18 cellular contexts compared by ENCODE assay signal in genomic region chr12:101238806-101239329, GRCh38. TPM values are rescaled to one million over a fixed set of nuclear protein-coding genes. Genes with fewer than 3 reads are reported as not detected.
DNase-seq lines count a peak whose midpoint lies in the region; ATAC-seq and TF ChIP-seq lines count a peak whose summit lies in the region.
"Had no signal": no experiment of that assay in that cellular context is flagged by ENCODE, and none has a peak within 500 bp of the region (broad histone marks: within the 10 kb centered on the region; RNA-seq: fewer than 3 reads in every experiment).

No MANE protein-coding gene starts in this region.

- no peaks in the 10 kb centered on the region for H3K36me3 Mint-ChIP-seq in WTC11
- no peaks in the 10 kb centered on the region for H3K36me3 Mint-ChIP-seq in stimulated activated effector memory CD8-positive, alpha-beta T cell treated with anti-CD3 and anti-CD28 coated beads, Interleukin-12 subunit alpha, Interleukin-12 subunit beta, amount 100 ng/mL, for 72 hours
- H3K36me3 Mint-ChIP-seq: CD14-positive monocyte had no signal

- CTCF ChIA-PET in WTC11 (lab: Charles Lee), result no interaction called here

- no peaks in the 10 kb centered on the region for H3K4me1 Mint-ChIP-seq in WTC11
- no peaks in the 10 kb centered on the region for H3K4me1 Mint-ChIP-seq in stimulated activated effector memory CD8-positive, alpha-beta T cell treated with anti-CD3 and anti-CD28 coated beads, Interleukin-12 subunit alpha, Interleukin-12 subunit beta, amount 100 ng/mL, for 72 hours
- H3K4me1 Mint-ChIP-seq: CD14-positive monocyte had no signal

- peaks cover 6% of the 10 kb centered on the region for H3K9me3 Mint-ChIP-seq in WTC11
- no peaks in the 10 kb centered on the region for H3K9me3 Mint-ChIP-seq in stimulated activated effector memory CD8-positive, alpha-beta T cell treated with anti-CD3 and anti-CD28 coated beads, Interleukin-12 subunit alpha, Interleukin-12 subunit beta, amount 100 ng/mL, for 72 hours
- H3K9me3 Mint-ChIP-seq: HFFc6 had no signal

- peak; percentile 43 for DNase-seq in DMS 273 treated with DMSO at 0.1 percent for 48 hours (lab: John Stamatoyannopoulos, UW)
- peak; percentile 86 for DNase-seq in NCI-H2171 (lab: John Stamatoyannopoulos, UW)
- DNase-seq in WTC11 (ENCODE audit: low spot score), result no peak
- no peak for DNase-seq in stimulated activated effector memory CD8-positive, alpha-beta T cell treated with anti-CD3 and anti-CD28 coated beads, Interleukin-12 subunit alpha, Interleukin-12 subunit beta, amount 100 ng/mL, for 72 hours (ENCODE audit: low spot score in 2 of 2)
- DNase-seq in hypothalamus (lab: John Stamatoyannopoulos, UW), result no peak
- DNase-seq in HuH-7.5 (ENCODE audit: low spot score), result no peak
- DNase-seq: DMS79, H7, HFFc6, NCI-H1105 treated with DMSO at 0.1 percent for 48 hours, NCI-H187, NCI-H510A treated with DMSO at 0.1 percent for 48 hours, OCI-M1, SJCRH30, T-helper 1 cell had no signal

- no peaks in the 10 kb centered on the region for H3K27me3 Mint-ChIP-seq in WTC11 (ENCODE audit: low read depth)

- ATAC-seq in WTC11 (peak; percentile 36), HG02981 (IDR thresholded peaks at IDR 0.05; ENCODE audit: unreplicated experiment) (no peak)
- peak; percentile 45 for ATAC-seq in stimulated activated effector memory CD8-positive, alpha-beta T cell treated with anti-CD3 and anti-CD28 coated beads, Interleukin-12 subunit alpha, Interleukin-12 subunit beta, amount 100 ng/mL, for 72 hours

- H3K4me3 Mint-ChIP-seq in WTC11, result no peak overlapping the region
- no peak overlapping the region for H3K4me3 Mint-ChIP-seq in stimulated activated effector memory CD8-positive, alpha-beta T cell treated with anti-CD3 and anti-CD28 coated beads, Interleukin-12 subunit alpha, Interleukin-12 subunit beta, amount 100 ng/mL, for 72 hours
- H3K4me3 Mint-ChIP-seq: CD14-positive monocyte, HFFc6 had no signal

- no peak overlapping the region for H3K27ac Mint-ChIP-seq in WTC11
- no peak overlapping the region for H3K27ac Mint-ChIP-seq in stimulated activated effector memory CD8-positive, alpha-beta T cell treated with anti-CD3 and anti-CD28 coated beads, Interleukin-12 subunit alpha, Interleukin-12 subunit beta, amount 100 ng/mL, for 72 hours
- H3K27ac Mint-ChIP-seq: CD14-positive monocyte, HFFc6 had no signal

- TF ChIP-seq CTCF in WTC11 (IDR thresholded peaks at IDR 0.05), result no peak

- POLR2A ChIA-PET in WTC11 (lab: Charles Lee), result no interaction called here

TF ChIP-seq in WTC11, 78 proteins besides CTCF, POLR2A, EP300 and RAD21:
- TF ChIP-seq FOXJ3 (CRISPR knock-in tag; IDR thresholded peaks at IDR 0.05; ENCODE audit: borderline replicate concordance), result no peak
- TF ChIP-seq ATF2 (CRISPR knock-in tag; IDR thresholded peaks at IDR 0.05; ENCODE audit: borderline replicate concordance, low read depth), result no peak
- TF ChIP-seq NR1H2 (CRISPR knock-in tag; IDR thresholded peaks at IDR 0.05), result no peak
- TF ChIP-seq CDX4 (CRISPR knock-in tag; IDR thresholded peaks at IDR 0.05; ENCODE audit: borderline replicate concordance), result no peak
- no peak for TF ChIP-seq NR2C2 (CRISPR knock-in tag; IDR thresholded peaks at IDR 0.05)
- no peak for TF ChIP-seq KAT7 (CRISPR knock-in tag; IDR thresholded peaks at IDR 0.05; ENCODE audit: borderline replicate concordance)
- TF ChIP-seq HMGA2 (CRISPR knock-in tag; IDR thresholded peaks at IDR 0.05), result no peak
- TF ChIP-seq ERG (CRISPR knock-in tag; IDR thresholded peaks at IDR 0.05), result no peak
- TF ChIP-seq USF1 (CRISPR knock-in tag; IDR thresholded peaks at IDR 0.05), result no peak
- TF ChIP-seq ZBTB43 (CRISPR knock-in tag; IDR thresholded peaks at IDR 0.05), result no peak
- TF ChIP-seq IRF2 (CRISPR knock-in tag; IDR thresholded peaks at IDR 0.05; ENCODE audit: borderline replicate concordance, low read depth), result no peak
- no peak for TF ChIP-seq GABPB1 (CRISPR knock-in tag; IDR thresholded peaks at IDR 0.05)
- no peak for TF ChIP-seq OVOL2 (CRISPR knock-in tag; IDR thresholded peaks at IDR 0.05; ENCODE audit: borderline replicate concordance)

RNA-seq across cellular contexts. Expression of gene SLC5A8, which starts 28.8 kb away (rescaled TPM):
- 0.05 to 0.07 TPM in 2 of 3 replicates, not detected in the other for total RNA-seq in WTC11 (2021)
- total RNA-seq: H7, HFFc6, HT-29, SJCRH30 had no signal

RNA-seq across cellular contexts. Expression of gene UTP20, which starts 41.0 kb away (rescaled TPM):
- total RNA-seq in WTC11 (2021), result 23.1 to 34.1 TPM (median 24.5 TPM) in 3 replicates

Comparison
In these comparisons a context has a peak if more than half of its experiments do, and no peak if none do; other contexts are left out.
1. DNase-seq: peak in DMS 273 treated with DMSO at 0.1 percent for 48 hours (single experiment) and NCI-H2171 (single experiment); none in WTC11 (single experiment), stimulated activated effector memory CD8-positive, alpha-beta T cell treated with anti-CD3 and anti-CD28 coated beads, Interleukin-12 subunit alpha, Interleukin-12 subunit beta, amount 100 ng/mL, for 72 hours (0 of 2), hypothalamus (0 of 51) and HuH-7.5 (single experiment).